24 cellular contexts compared by ENCODE assay signal in genomic region chr16:27742333-27742732, GRCh38.
DNase-seq lines count a peak whose midpoint lies in the region; ATAC-seq, FAIRE-seq and TF ChIP-seq lines count a peak whose summit lies in the region.
"Had no signal": no experiment of that assay in that cellular context is flagged by ENCODE, and none has a peak within 500 bp of the region (broad histone marks: within the 10 kb centered on the region; RNA-seq: fewer than 3 reads in every experiment).

No MANE protein-coding gene starts in this region.

- H3K27ac ChIP-seq in breast epithelium (no peak overlapping the region), ascending aorta (no peak overlapping the region)
- H3K27ac ChIP-seq: 22Rv1, BLaER1, C4-2B had no signal

- H3K4me1 ChIP-seq in breast epithelium (no peaks in the 10 kb centered on the region), ascending aorta (no peaks in the 10 kb centered on the region)
- H3K4me1 ChIP-seq: BLaER1, Caco-2, HAP-1 had no signal

- intact Hi-C loops in MCF 10A (cut with micrococcal nuclease) (no loop called here), breast epithelium (cut with DNase I; ENCODE audit: low total_unique reads) (no loop called here), ascending aorta (cut with DNase I) (no loop called here), sciatic nerve (cut with DNase I) (no loop called here)

- no peak for TF ChIP-seq CTCF in MCF 10A (IDR thresholded peaks at IDR 0.05; ENCODE audit: unreplicated experiment)
- no peak for TF ChIP-seq CTCF in breast epithelium (IDR thresholded peaks at IDR 0.05)
- TF ChIP-seq CTCF in bronchial epithelial cell (IDR thresholded peaks at IDR 0.05; ENCODE audit: insufficient read depth, low read length, severe bottlenecking), result peak; percentile 7
- TF ChIP-seq CTCF in ascending aorta (IDR thresholded peaks at IDR 0.05), result no peak

- no peaks in the 10 kb centered on the region for H3K9me3 Mint-ChIP-seq in MCF 10A (ENCODE audit: unreplicated experiment)
- H3K9me3 Mint-ChIP-seq in activated naive CD4-positive, alpha-beta T cell treated with anti-CD3 and anti-CD28 coated beads, Interleukin-2, amount 50 U/mL, for 72 hours, result no peaks in the 10 kb centered on the region
- H3K9me3 Mint-ChIP-seq: CD8-positive, alpha-beta T cell; GM23338 had no signal

- no TSS peak for BruUV-seq in MCF 10A (replicated peaks; lab: Mats Ljungman, UMichigan)

- no peaks in the 10 kb centered on the region for H3K4me1 Mint-ChIP-seq in MCF 10A (ENCODE audit: insufficient read depth, unreplicated experiment)
- H3K4me1 Mint-ChIP-seq: B cell, GM23338 had no signal

- no peak for FAIRE-seq in bronchial epithelial cell (lab: Jason Lieb, UNC)
- FAIRE-seq: A204.1, GM12878, GM19239 had no signal

- no peak for TF ChIP-seq POLR2A in breast epithelium (IDR thresholded peaks at IDR 0.05)

- H3K27ac Mint-ChIP-seq in MCF 10A (ENCODE audit: low read depth, unreplicated experiment), result no peak overlapping the region
- H3K27ac Mint-ChIP-seq in activated naive CD4-positive, alpha-beta T cell treated with anti-CD3 and anti-CD28 coated beads, Interleukin-2, amount 50 U/mL, for 72 hours, result no peak overlapping the region
- H3K27ac Mint-ChIP-seq: B cell; CD4-positive, CD25-positive, alpha-beta regulatory T cell; CD8-positive, alpha-beta T cell; GM23338 had no signal

- no peaks in the 10 kb centered on the region for H3K9me3 ChIP-seq in breast epithelium
- H3K9me3 ChIP-seq in ascending aorta, result no peaks in the 10 kb centered on the region
- H3K9me3 ChIP-seq: BLaER1, HAP-1 had no signal

- no peaks in the 10 kb centered on the region for H3K27me3 Mint-ChIP-seq in MCF 10A (ENCODE audit: insufficient read depth, unreplicated experiment)
- H3K27me3 Mint-ChIP-seq: B cell; CD4-positive, CD25-positive, alpha-beta regulatory T cell had no signal

- POLR2A ChIA-PET in MCF 10A (lab: Yijun Ruan, JAX), result no interaction called here

- no peaks in the 10 kb centered on the region for H3K27me3 ChIP-seq in breast epithelium
- H3K27me3 ChIP-seq in bronchial epithelial cell (ENCODE audit: control insufficient read depth, insufficient read depth, low read length), result no peaks in the 10 kb centered on the region
- no peaks in the 10 kb centered on the region for H3K27me3 ChIP-seq in ascending aorta
- H3K27me3 ChIP-seq: BLaER1 had no signal

- DNase-seq in MCF 10A (ENCODE audit: unreplicated experiment), result peak; percentile 10
- no peak for DNase-seq in breast epithelium (ENCODE audit: low spot score in 2 of 2)
- peak; percentile 42 for DNase-seq in bronchial epithelial cell (ENCODE audit: low read depth)
- no peak for DNase-seq in ascending aorta (ENCODE audit: low spot score in 2 of 2)
- no peak for DNase-seq in activated naive CD4-positive, alpha-beta T cell treated with anti-CD3 and anti-CD28 coated beads, Interleukin-2, amount 50 U/mL, for 72 hours (ENCODE audit: low spot score in 2 of 2)
- DNase-seq in sciatic nerve (ENCODE audit: low spot score), result no peak
- DNase-seq: Caco-2; CD4-positive, CD25-positive, alpha-beta regulatory T cell; CD8-positive, alpha-beta T cell; DMS153; DMS79; EL; GDM1 had no signal

- CTCF ChIA-PET in MCF 10A (lab: Yijun Ruan, JAX), result interaction anchor here (0.5 to 1.0 kb wide), 4 partner anchors 21 to 592 kb away, joined by 3 to 5 read pairs (median 3); no protein-coding TSS in a partner anchor

- no peak overlapping the region for H3K4me3 ChIP-seq in breast epithelium
- H3K4me3 ChIP-seq in bronchial epithelial cell (ENCODE audit: low read depth, low read length), result no peak overlapping the region
- no peak overlapping the region for H3K4me3 ChIP-seq in ascending aorta
- H3K4me3 ChIP-seq: BLaER1, GM12878, GM23338, HAP-1 had no signal

- H3K36me3 ChIP-seq in breast epithelium, result no peaks in the 10 kb centered on the region
- H3K36me3 ChIP-seq in bronchial epithelial cell (ENCODE audit: control insufficient read depth, insufficient read depth, low read length), result peaks cover 5% of the 10 kb centered on the region
- H3K36me3 ChIP-seq in ascending aorta, result peaks cover 0 to 12% of the 10 kb centered on the region in 2 donors
- H3K36me3 ChIP-seq: HAP-1 had no signal

- peak; percentile 100 for ATAC-seq in esophagus mucosa
- ATAC-seq in SK-N-SH treated with all-trans-retinoic acid at 6 μM for 48 hours, result no peak
- no peak for ATAC-seq in activated naive CD4-positive, alpha-beta T cell treated with anti-CD3 and anti-CD28 coated beads, Interleukin-2, amount 50 U/mL, for 72 hours
- ATAC-seq in sciatic nerve, result no peak
- ATAC-seq: CD8-positive, alpha-beta T cell; GM12878; GM23338 had no signal

- no peak overlapping the region for H3K4me3 Mint-ChIP-seq in MCF 10A (ENCODE audit: unreplicated experiment)
- H3K4me3 Mint-ChIP-seq: B cell; CD4-positive, CD25-positive, alpha-beta regulatory T cell; CD8-positive, alpha-beta T cell; GM23338 had no signal

- peaks cover 12% of the 10 kb centered on the region for H3K36me3 Mint-ChIP-seq in MCF 10A (ENCODE audit: insufficient read depth, unreplicated experiment)
- H3K36me3 Mint-ChIP-seq in activated naive CD4-positive, alpha-beta T cell treated with anti-CD3 and anti-CD28 coated beads, Interleukin-2, amount 50 U/mL, for 72 hours, result peaks cover 0 to 12% of the 10 kb centered on the region in 2 donors

TF ChIP-seq in SK-N-SH treated with all-trans-retinoic acid at 6 μM for 48 hours, 23 proteins besides CTCF, POLR2A, EP300 and RAD21:
- TF ChIP-seq TCF4 (CRISPR knock-in tag; IDR thresholded peaks at IDR 0.05; ENCODE audit: borderline replicate concordance) (no peak), ZNF70 (CRISPR knock-in tag; IDR thresholded peaks at IDR 0.05) (no peak), CREB5 (CRISPR knock-in tag; IDR thresholded peaks at IDR 0.05; ENCODE audit: low read depth) (no peak), ZC3H10 (CRISPR knock-in tag; IDR thresholded peaks at IDR 0.05) (no peak), ZFP30 (CRISPR knock-in tag; IDR thresholded peaks at IDR 0.05) (no peak), ZFP3 (CRISPR knock-in tag; IDR thresholded peaks at IDR 0.05) (no peak)

Comparison
In these comparisons a context has a peak if more than half of its experiments do, and no peak if none do; other contexts are left out.
1. DNase-seq: peak in MCF 10A (single experiment) and bronchial epithelial cell (single experiment); none in breast epithelium (0 of 2), ascending aorta (0 of 2), activated naive CD4-positive, alpha-beta T cell treated with anti-CD3 and anti-CD28 coated beads, Interleukin-2, amount 50 U/mL, for 72 hours (0 of 2) and sciatic nerve (single experiment).